ENCODE assay signal across 1 cellular context in the genomic region with DNA sequence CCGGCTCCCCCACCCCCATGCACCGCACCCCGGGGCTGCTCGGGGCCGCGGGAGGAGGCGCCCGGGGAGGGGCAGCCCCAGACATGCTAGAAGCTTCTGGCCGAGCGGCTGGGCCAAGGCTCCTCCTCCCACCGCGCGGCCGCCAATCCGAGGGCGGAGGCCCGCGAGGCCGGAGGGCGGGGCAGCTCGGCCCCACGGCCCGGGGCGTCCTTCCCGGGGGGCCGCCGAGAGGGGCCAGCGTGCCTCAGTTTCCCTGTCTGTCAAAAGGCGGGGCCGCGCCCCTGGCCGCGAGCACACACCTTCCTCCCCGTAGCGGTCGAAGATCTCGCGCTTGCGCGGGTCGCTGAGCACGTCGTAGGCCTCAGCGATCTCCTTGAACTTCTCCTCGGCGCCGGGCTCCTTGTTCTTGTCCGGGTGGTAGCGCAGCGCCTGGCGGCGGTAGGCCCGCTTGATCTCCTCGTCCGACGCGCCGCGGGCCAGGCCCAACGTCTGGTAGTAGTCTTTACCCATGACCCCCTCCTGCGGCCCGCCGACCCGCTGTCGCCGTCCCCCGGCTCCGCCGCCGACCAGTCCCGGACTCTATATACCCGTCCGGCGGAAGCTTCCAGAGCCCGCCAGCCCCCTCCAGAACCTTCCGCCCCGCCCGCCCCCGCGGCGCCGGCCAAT.
A peak's percentile ranks its signal among the peaks of the same experiment; 100 is the strongest.
TF ChIP-seq lines count a peak whose summit lies in the region.

A gene (minus strand): TSS at position 558 of the 666 bp plus-strand sequence. CDS start 48 bp downstream, at position 510.

TF ChIP-seq in HepG2, 621 proteins besides CTCF, POLR2A, EP300 and RAD21 (continued from another document and continues in another):
- TF ChIP-seq, protein P1, sequence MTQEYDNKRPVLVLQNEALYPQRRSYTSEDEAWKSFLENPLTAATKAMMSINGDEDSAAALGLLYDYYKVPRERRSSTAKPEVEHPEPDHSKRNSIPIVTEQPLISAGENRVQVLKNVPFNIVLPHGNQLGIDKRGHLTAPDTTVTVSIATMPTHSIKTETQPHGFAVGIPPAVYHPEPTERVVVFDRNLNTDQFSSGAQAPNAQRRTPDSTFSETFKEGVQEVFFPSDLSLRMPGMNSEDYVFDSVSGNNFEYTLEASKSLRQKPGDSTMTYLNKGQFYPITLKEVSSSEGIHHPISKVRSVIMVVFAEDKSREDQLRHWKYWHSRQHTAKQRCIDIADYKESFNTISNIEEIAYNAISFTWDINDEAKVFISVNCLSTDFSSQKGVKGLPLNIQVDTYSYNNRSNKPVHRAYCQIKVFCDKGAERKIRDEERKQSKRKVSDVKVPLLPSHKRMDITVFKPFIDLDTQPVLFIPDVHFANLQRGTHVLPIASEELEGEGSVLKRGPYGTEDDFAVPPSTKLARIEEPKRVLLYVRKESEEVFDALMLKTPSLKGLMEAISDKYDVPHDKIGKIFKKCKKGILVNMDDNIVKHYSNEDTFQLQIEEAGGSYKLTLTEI (CRISPR knock-in tag; conservative IDR thresholded peaks at IDR 0.05), result no peak
- TF ChIP-seq ZNF354B (CRISPR knock-in tag; IDR thresholded peaks at IDR 0.05) (peak; percentile 53; the same call in 1 of the 2 replicates), ZNF33B (CRISPR knock-in tag; IDR thresholded peaks at IDR 0.05) (no peak), ZNF282 (IDR thresholded peaks at IDR 0.05; ENCODE audit: partially characterized antibody) (no peak), KDM6A (CRISPR knock-in tag; IDR thresholded peaks at IDR 0.05; ENCODE audit: low read depth) (no peak), PRMT3 (CRISPR knock-in tag; IDR thresholded peaks at IDR 0.05; ENCODE audit: borderline replicate concordance, low read depth) (no peak), RFX5 (IDR thresholded peaks at IDR 0.05; ENCODE audit: low read depth, low read length) (no peak), NFE2 (CRISPR knock-in tag; IDR thresholded peaks at IDR 0.05) (no peak), TRIM24 (CRISPR knock-in tag; IDR thresholded peaks at IDR 0.05) (no peak), MED8 (CRISPR knock-in tag; IDR thresholded peaks at IDR 0.05; ENCODE audit: insufficient replicate concordance) (no peak), SIN3B (IDR thresholded peaks at IDR 0.05; ENCODE audit: low read length) (peak; percentile 30), HDAC1 (CRISPR knock-in tag; IDR thresholded peaks at IDR 0.05) (no peak; the same call in 1 of the 2 replicates), ATRX (CRISPR knock-in tag; IDR thresholded peaks at IDR 0.05; ENCODE audit: borderline replicate concordance) (no peak), ZNF616 (CRISPR knock-in tag; IDR thresholded peaks at IDR 0.05; ENCODE audit: low read depth) (peak; percentile 22; the same call in 1 of the 2 replicates), SYNCRIP (IDR thresholded peaks at IDR 0.05; ENCODE audit: insufficient read depth, low read depth, low read length) (no peak), HOXA3 (CRISPR knock-in tag; IDR thresholded peaks at IDR 0.05) (peak; percentile 61), ZNF160 (CRISPR knock-in tag; IDR thresholded peaks at IDR 0.05) (peak; percentile 59), SCMH1 (CRISPR knock-in tag; IDR thresholded peaks at IDR 0.05; ENCODE audit: borderline replicate concordance) (no peak), CCDC6 (CRISPR knock-in tag; IDR thresholded peaks at IDR 0.05) (no peak), ETV5 (CRISPR knock-in tag; IDR thresholded peaks at IDR 0.05; ENCODE audit: borderline replicate concordance) (no peak), DMAP1 (CRISPR knock-in tag; IDR thresholded peaks at IDR 0.05) (peak; percentile 62; the same call in 1 of the 2 replicates), ZMAT3 (CRISPR knock-in tag; conservative IDR thresholded peaks at IDR 0.05) (no peak), MIXL1 (CRISPR knock-in tag; IDR thresholded peaks at IDR 0.05) (0 out of 2 replicates have a peak, but pooled peaks have one; percentile 22), STAG1 (CRISPR knock-in tag; IDR thresholded peaks at IDR 0.05) (no peak; the same call in 1 of the 2 replicates), CENPX (CRISPR knock-in tag; IDR thresholded peaks at IDR 0.05) (no peak), ZNF567 (CRISPR knock-in tag; IDR thresholded peaks at IDR 0.05; ENCODE audit: borderline replicate concordance) (no peak), ZNF674 (CRISPR knock-in tag; IDR thresholded peaks at IDR 0.05; ENCODE audit: low read depth) (peak; percentile 76; the same call in 1 of the 2 replicates), RFXANK (CRISPR knock-in tag; IDR thresholded peaks at IDR 0.05) (no peak), GPN1 (CRISPR knock-in tag; IDR thresholded peaks at IDR 0.05; ENCODE audit: borderline replicate concordance) (no peak), CBX1 (IDR thresholded peaks at IDR 0.05; ENCODE audit: low read depth) (no peak), ZNF839 (CRISPR knock-in tag; IDR thresholded peaks at IDR 0.05; ENCODE audit: borderline replicate concordance) (no peak), ZNF569 (CRISPR knock-in tag; IDR thresholded peaks at IDR 0.05; ENCODE audit: borderline replicate concordance) (no peak), MAZ (IDR thresholded peaks at IDR 0.05; ENCODE audit: borderline replicate concordance, low read depth, low read length) (no peak; the same call in 1 of the 2 replicates), MAZ (CRISPR knock-in tag; IDR thresholded peaks at IDR 0.05; ENCODE audit: low read depth) (peak; percentile 70), HMG20A (CRISPR knock-in tag; IDR thresholded peaks at IDR 0.05; ENCODE audit: borderline replicate concordance) (no peak), SOX13 (IDR thresholded peaks at IDR 0.05) (peak; percentile 34; the same call in 1 of the 2 replicates), SOX13 (CRISPR knock-in tag; conservative IDR thresholded peaks at IDR 0.05 in 1 of 2, IDR thresholded peaks at IDR 0.05 in 1 of 2) (no peak), ZNF143 (CRISPR knock-in tag; IDR thresholded peaks at IDR 0.05) (peak; percentile 35; the same call in 1 of the 2 replicates)
- TF ChIP-seq, protein P2, sequence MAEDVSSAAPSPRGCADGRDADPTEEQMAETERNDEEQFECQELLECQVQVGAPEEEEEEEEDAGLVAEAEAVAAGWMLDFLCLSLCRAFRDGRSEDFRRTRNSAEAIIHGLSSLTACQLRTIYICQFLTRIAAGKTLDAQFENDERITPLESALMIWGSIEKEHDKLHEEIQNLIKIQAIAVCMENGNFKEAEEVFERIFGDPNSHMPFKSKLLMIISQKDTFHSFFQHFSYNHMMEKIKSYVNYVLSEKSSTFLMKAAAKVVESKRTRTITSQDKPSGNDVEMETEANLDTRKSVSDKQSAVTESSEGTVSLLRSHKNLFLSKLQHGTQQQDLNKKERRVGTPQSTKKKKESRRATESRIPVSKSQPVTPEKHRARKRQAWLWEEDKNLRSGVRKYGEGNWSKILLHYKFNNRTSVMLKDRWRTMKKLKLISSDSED (CRISPR knock-in tag; IDR thresholded peaks at IDR 0.05), result no peak
- TF ChIP-seq, protein P3, sequence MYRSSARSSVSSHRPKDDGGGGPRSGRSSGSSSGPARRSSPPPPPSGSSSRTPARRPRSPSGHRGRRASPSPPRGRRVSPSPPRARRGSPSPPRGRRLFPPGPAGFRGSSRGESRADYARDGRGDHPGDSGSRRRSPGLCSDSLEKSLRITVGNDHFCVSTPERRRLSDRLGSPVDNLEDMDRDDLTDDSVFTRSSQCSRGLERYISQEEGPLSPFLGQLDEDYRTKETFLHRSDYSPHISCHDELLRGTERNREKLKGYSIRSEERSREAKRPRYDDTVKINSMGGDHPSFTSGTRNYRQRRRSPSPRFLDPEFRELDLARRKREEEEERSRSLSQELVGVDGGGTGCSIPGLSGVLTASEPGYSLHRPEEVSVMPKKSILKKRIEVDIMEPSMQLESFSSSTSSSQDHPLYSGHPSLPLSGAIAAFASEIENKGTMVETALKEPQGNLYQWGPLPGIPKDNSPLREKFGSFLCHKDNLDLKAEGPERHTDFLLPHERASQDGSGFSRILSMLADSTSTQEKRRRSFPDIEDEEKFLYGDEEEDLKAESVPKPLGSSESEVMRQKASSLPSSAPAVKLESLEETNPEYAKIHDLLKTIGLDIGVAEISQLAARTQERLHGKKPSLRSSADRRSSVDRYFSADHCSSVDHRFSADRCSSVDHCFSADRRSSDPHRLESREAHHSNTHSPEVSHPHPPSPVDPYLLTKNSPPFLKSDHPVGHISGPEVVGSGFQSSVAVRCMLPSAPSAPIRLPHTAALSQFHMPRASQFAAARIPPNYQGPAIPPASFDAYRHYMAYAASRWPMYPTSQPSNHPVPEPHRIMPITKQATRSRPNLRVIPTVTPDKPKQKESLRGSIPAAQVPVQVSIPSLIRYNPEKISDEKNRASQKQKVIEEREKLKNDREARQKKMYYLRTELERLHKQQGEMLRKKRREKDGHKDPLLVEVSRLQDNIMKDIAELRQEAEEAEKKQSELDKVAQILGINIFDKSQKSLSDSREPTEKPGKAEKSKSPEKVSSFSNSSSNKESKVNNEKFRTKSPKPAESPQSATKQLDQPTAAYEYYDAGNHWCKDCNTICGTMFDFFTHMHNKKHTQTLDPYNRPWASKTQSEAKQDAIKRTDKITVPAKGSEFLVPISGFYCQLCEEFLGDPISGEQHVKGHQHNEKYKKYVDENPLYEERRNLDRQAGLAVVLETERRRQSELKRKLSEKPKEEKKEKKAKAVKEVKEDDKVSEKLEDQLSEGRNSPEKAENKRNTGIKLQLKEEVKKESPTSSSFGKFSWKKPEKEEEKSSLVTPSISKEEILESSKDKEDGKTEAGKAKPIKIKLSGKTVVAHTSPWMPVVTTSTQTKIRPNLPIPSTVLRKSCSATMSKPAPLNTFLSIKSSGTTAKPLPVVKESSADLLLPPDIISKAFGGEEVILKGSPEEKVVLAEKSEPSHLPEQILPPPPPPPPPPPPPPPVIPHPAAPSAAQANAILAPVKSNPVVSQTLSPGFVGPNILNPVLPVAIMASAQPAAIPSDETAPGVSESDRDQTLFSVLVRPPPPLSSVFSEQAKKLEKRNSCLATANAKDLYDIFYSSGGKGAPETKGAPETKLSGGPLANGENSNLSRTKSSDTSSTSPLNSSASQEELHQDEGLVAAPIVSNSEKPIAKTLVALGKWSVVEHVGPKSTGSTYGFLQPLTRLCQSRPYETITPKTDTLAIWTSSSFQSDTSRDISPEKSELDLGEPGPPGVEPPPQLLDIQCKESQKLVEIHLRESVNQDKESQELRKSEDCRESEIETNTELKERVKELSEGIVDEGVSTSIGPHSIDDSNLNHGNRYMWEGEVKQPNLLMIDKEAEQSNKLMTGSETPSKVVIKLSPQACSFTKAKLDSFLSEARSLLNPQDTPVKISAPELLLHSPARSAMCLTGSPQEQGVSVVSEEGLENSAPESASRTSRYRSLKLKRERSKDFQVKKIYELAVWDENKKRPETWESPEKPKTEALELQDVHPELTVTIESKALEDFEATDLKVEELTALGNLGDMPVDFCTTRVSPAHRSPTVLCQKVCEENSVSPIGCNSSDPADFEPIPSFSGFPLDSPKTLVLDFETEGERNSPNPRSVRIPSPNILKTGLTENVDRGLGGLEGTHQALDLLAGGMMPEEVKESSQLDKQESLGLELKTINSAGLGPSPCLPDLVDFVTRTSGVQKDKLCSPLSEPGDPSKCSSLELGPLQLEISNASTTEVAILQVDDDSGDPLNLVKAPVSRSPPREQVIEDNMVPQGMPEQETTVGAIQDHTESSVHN (CRISPR knock-in tag; IDR thresholded peaks at IDR 0.05), result no peak; the same call in 1 of the 2 replicates
- TF ChIP-seq, protein P4, sequence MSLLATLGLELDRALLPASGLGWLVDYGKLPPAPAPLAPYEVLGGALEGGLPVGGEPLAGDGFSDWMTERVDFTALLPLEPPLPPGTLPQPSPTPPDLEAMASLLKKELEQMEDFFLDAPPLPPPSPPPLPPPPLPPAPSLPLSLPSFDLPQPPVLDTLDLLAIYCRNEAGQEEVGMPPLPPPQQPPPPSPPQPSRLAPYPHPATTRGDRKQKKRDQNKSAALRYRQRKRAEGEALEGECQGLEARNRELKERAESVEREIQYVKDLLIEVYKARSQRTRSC (CRISPR knock-in tag; IDR thresholded peaks at IDR 0.05; ENCODE audit: low read depth), result 0 out of 2 replicates have a peak, but pooled peaks have one; percentile 62
- TF ChIP-seq, protein P5, sequence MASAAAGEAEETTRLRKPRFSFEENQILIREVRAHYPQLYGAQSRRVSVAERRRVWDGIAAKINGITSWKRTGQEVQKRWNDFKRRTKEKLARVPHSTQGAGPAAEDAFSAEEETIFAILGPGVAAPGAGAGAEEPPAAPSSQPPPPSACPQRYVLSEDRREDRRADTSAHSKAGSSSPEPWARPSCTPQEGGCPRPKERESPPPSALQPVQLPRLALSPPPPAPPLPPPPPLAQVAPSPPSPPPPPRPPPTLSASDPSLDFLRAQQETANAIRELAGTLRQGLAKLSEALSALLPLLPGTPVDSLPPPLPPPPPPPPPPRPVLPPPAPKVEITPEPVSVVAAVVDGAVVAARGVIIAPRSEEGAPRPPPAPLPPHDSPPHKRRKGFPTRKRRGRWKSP (CRISPR knock-in tag; IDR thresholded peaks at IDR 0.05), result no peak; the same call in 1 of the 2 replicates
- TF ChIP-seq, protein P6, sequence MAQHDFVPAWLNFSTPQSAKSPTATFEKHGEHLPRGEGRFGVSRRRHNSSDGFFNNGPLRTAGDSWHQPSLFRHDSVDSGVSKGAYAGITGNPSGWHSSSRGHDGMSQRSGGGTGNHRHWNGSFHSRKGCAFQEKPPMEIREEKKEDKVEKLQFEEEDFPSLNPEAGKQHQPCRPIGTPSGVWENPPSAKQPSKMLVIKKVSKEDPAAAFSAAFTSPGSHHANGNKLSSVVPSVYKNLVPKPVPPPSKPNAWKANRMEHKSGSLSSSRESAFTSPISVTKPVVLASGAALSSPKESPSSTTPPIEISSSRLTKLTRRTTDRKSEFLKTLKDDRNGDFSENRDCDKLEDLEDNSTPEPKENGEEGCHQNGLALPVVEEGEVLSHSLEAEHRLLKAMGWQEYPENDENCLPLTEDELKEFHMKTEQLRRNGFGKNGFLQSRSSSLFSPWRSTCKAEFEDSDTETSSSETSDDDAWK (CRISPR knock-in tag; IDR thresholded peaks at IDR 0.05), result no peak
- TF ChIP-seq, protein P7, sequence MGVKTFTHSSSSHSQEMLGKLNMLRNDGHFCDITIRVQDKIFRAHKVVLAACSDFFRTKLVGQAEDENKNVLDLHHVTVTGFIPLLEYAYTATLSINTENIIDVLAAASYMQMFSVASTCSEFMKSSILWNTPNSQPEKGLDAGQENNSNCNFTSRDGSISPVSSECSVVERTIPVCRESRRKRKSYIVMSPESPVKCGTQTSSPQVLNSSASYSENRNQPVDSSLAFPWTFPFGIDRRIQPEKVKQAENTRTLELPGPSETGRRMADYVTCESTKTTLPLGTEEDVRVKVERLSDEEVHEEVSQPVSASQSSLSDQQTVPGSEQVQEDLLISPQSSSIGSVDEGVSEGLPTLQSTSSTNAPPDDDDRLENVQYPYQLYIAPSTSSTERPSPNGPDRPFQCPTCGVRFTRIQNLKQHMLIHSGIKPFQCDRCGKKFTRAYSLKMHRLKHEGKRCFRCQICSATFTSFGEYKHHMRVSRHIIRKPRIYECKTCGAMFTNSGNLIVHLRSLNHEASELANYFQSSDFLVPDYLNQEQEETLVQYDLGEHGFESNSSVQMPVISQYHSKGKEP (CRISPR knock-in tag; IDR thresholded peaks at IDR 0.05), result 0 out of 2 replicates have a peak, but pooled peaks have one; percentile 30
- TF ChIP-seq, protein P8, sequence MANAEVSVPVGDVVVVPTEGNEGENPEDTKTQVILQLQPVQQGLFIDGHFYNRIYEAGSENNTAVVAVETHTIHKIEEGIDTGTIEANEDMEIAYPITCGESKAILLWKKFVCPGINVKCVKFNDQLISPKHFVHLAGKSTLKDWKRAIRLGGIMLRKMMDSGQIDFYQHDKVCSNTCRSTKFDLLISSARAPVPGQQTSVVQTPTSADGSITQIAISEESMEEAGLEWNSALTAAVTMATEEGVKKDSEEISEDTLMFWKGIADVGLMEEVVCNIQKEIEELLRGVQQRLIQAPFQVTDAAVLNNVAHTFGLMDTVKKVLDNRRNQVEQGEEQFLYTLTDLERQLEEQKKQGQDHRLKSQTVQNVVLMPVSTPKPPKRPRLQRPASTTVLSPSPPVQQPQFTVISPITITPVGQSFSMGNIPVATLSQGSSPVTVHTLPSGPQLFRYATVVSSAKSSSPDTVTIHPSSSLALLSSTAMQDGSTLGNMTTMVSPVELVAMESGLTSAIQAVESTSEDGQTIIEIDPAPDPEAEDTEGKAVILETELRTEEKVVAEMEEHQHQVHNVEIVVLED (CRISPR knock-in tag; IDR thresholded peaks at IDR 0.05; ENCODE audit: borderline replicate concordance), result no peak
